Comparison of ENCODE assay signal across 17 cellular contexts in genomic region chr3:139894638-139894989, GRCh38. TPM values are rescaled to one million over a fixed set of nuclear protein-coding genes. Genes with fewer than 3 reads are reported as not detected.
DNase-seq lines count a peak whose midpoint lies in the region; ATAC-seq, FAIRE-seq and TF ChIP-seq lines count a peak whose summit lies in the region.
"Had no signal": no experiment of that assay in that cellular context is flagged by ENCODE, and none has a peak within 500 bp of the region (broad histone marks: within the 10 kb centered on the region; RNA-seq: fewer than 3 reads in every experiment).

No MANE protein-coding gene starts in this region.

- H3K36me3 ChIP-seq in pancreas (no peaks in the 10 kb centered on the region), aorta (ENCODE audit: control insufficient read depth in 1 of 2, insufficient read depth in 2 of 2, low read length in 1 of 2) (no peaks in the 10 kb centered on the region)

- intact Hi-C loops in Right ventricle myocardium inferior (cut with DNase I) = loop anchor here (5.0 kb wide), 1 partner anchor 57 kb away; no protein-coding TSS in a partner anchor
- intact Hi-C loops in cardiac septum (cut with DNase I) = no loop called here
- intact Hi-C loops in Right ventricle myocardium superior (cut with DNase I) = no loop called here
- intact Hi-C loops in pancreas (cut with DNase I) = no loop called here
- intact Hi-C loops in aorta (cut with DNase I) = no loop called here

- FAIRE-seq in pancreas (lab: Jason Lieb, UNC) = no peak
- FAIRE-seq: A204.1, K562 had no signal

- ATAC-seq in Right ventricle myocardium inferior (peak; percentile 88), Right ventricle myocardium superior (ENCODE audit: poor library complexity) (peak; percentile 85), pancreas (peak; percentile 46 to 74 (median 58)), aorta (ENCODE audit: low FRiP score) (peak; percentile 76), HG02938 (IDR thresholded peaks at IDR 0.05; ENCODE audit: unreplicated experiment) (no peak)
- ATAC-seq: GM23338, K562 had no signal

- no peaks in the 10 kb centered on the region for H3K9me3 ChIP-seq in pancreas
- no peaks in the 10 kb centered on the region for H3K9me3 ChIP-seq in aorta (ENCODE audit: control insufficient read depth, low read length)

- H3K27ac ChIP-seq in pancreas (no peak overlapping the region), aorta (ENCODE audit: low read depth in 1 of 2, low read length in 2 of 2) (no peak overlapping the region)
- H3K27ac ChIP-seq: C4-2B, RWPE1 had no signal

- 32 to 35% methylated on average over 1 of the region's 1 CpG for WGBS in pancreas, 2 donors
- WGBS in aorta, 2 donors = 60 to 71% methylated on average over 1 of the region's 1 CpG

- H3K27me3 ChIP-seq in pancreas (no peaks in the 10 kb centered on the region), aorta (ENCODE audit: control insufficient read depth in 1 of 2, insufficient read depth in 2 of 2, low read length in 1 of 2) (no peaks in the 10 kb centered on the region)

- no peak for TF ChIP-seq CTCF in pancreas (IDR thresholded peaks at IDR 0.05)

- H3K4me3 ChIP-seq in pancreas (no peak overlapping the region), aorta (ENCODE audit: low read length in 2 of 2) (no peak overlapping the region)
- H3K4me3 ChIP-seq: GM23338, K562 had no signal

- DNase-seq in Right ventricle myocardium inferior (ENCODE audit: missing footprints) = no peak
- DNase-seq in cardiac septum (ENCODE audit: low spot score) = no peak
- peak; percentile 63 for DNase-seq in Right ventricle myocardium superior
- DNase-seq in pancreas = peak in 3 of 6 donors; percentile 5 to 40 (median 36)
- no peak for DNase-seq in aorta
- no peak for DNase-seq in stimulated activated CD4-positive, alpha-beta T cell treated with anti-CD3 and anti-CD28 coated beads, Interleukin-4, amount 100 ng/mL, for 4 hours
- no peak for DNase-seq in HCEC 1CT
- DNase-seq: NCI-H1092, NCI-H345, NCI-H748 treated with DMSO at 0.1 percent for 48 hours had no signal

- H3K4me1 ChIP-seq in pancreas (no peaks in the 10 kb centered on the region), aorta (ENCODE audit: control insufficient read depth in 1 of 2, insufficient read depth in 2 of 2, low read length in 2 of 2) (no peaks in the 10 kb centered on the region)

RNA-seq across cellular contexts. Expression of gene CLSTN2, which starts 40.4 kb away (rescaled TPM):
- total RNA-seq in Right ventricle myocardium inferior (8.4 TPM), cardiac septum (3.9 TPM), Right ventricle myocardium superior (7.8 TPM), pancreas (1 to 10 TPM; 1.9 to 9.3 (median 3.6) TPM), aorta (10 to 100 TPM; 18.0 to 20.6 TPM)
- polyA plus RNA-seq in pancreas (under 1 TPM; 0.65 to 0.99 TPM), aorta (under 1 TPM; 0.13 to 0.25 TPM)
- total RNA-seq: SK-MEL-5 had no signal
